ENCODE assay signal across 8 cellular contexts in genomic region chr12:130870442-130871285, GRCh38. TPM values are rescaled to one million over a fixed set of nuclear protein-coding genes. Genes with fewer than 3 reads are reported as not detected.
DNase-seq lines count a peak whose midpoint lies in the region; ATAC-seq and TF ChIP-seq lines count a peak whose summit lies in the region.

No MANE protein-coding gene starts in this region.

- peak overlapping the region; percentile 94 for H3K27ac Mint-ChIP-seq in central memory CD8-positive, alpha-beta T cell (ENCODE audit: low read depth)

- 0 out of 2 replicates have a peak, but pooled peaks cover 7% of the 10 kb centered on the region for H3F3A ChIP-seq in MM.1S (ENCODE audit: insufficient read depth, low read length)

- DNase-seq in GM10248 (ENCODE audit: extremely low spot score) (peak; percentile 83), GOT3 (lab: John Stamatoyannopoulos, UW) (peak; percentile 63), MM.1S (peak; percentile 59), kidney epithelial cell (ENCODE audit: low read depth) (peak; percentile 50), KG1 (lab: John Stamatoyannopoulos, UW) (no peak)
- DNase-seq in activated CD4-positive, CD25-positive, alpha-beta regulatory T cell treated with anti-CD3 and anti-CD28 coated beads, Interleukin-2, amount 50 U/mL, for 16 hours (ENCODE audit: low read depth, low spot score) = peak; percentile 37
- DNase-seq in central memory CD8-positive, alpha-beta T cell (ENCODE audit: low spot score in 2 of 2) = peak; percentile 38 to 61
- DNase-seq in stimulated activated CD4-positive, alpha-beta T cell treated with anti-CD3 and anti-CD28 coated beads, Interleukin-15, amount 100 ng/mL, for 24 hours = peak; percentile 81

- H3K79me2 ChIP-seq in MM.1S (ENCODE audit: low read length) = peaks cover 30% of the 10 kb centered on the region

- peak overlapping the region; percentile 67 for H3K4me3 ChIP-seq in MM.1S (ENCODE audit: low read length)
- peak overlapping the region; percentile 50 for H3K4me3 ChIP-seq in kidney epithelial cell (ENCODE audit: low read depth, low read length)

- ATAC-seq in central memory CD8-positive, alpha-beta T cell (replicated peaks; ENCODE audit: extremely low read depth, poor library complexity, severe bottlenecking) = peak; percentile 73

- H2AFZ ChIP-seq in MM.1S (ENCODE audit: low read length) = no peak overlapping the region

- H3K4me2 ChIP-seq in MM.1S (ENCODE audit: low read depth, low read length) = peak overlapping the region; percentile 63

- H3K9me2 ChIP-seq in MM.1S (replicated peaks; ENCODE audit: insufficient read depth, low read length) = no peaks in the 10 kb centered on the region

- peaks cover 34% of the 10 kb centered on the region for H3K4me1 Mint-ChIP-seq in central memory CD8-positive, alpha-beta T cell

- CTCF ChIA-PET in GM10248 (lab: Yijun Ruan, JAX) = interaction anchor here (0.9 to 1.6 kb wide), 12 partner anchors 9 to 264 kb away, joined by 3 to 7 read pairs (median 4); partner anchors contain the start of gene STX2

- H3K27me3 Mint-ChIP-seq in central memory CD8-positive, alpha-beta T cell = no peaks in the 10 kb centered on the region

- H3K27ac ChIP-seq in MM.1S (ENCODE audit: low read length) = peak overlapping the region; percentile 58; the same call in 1 of the 2 replicates

- H3K4me3 Mint-ChIP-seq in central memory CD8-positive, alpha-beta T cell = peak overlapping the region; percentile 87

- no peaks in the 10 kb centered on the region for H3K9me3 ChIP-seq in MM.1S (replicated peaks; ENCODE audit: insufficient read depth, low read length)

- H3K9ac ChIP-seq in MM.1S (ENCODE audit: low read length) = peak overlapping the region; percentile 80

- peaks cover 6% of the 10 kb centered on the region; the same call in 1 of the 2 replicates for H3K4me1 ChIP-seq in MM.1S (ENCODE audit: low read length)

- H3K9me3 Mint-ChIP-seq in central memory CD8-positive, alpha-beta T cell = no peaks in the 10 kb centered on the region

- H3K36me3 ChIP-seq in MM.1S (replicated peaks; ENCODE audit: insufficient read depth, low read length) = no peaks in the 10 kb centered on the region; the same call in 1 of the 2 replicates
- H3K36me3 ChIP-seq in kidney epithelial cell (ENCODE audit: control insufficient read depth, insufficient read depth, low read length) = peaks cover 1% of the 10 kb centered on the region

- POLR2A ChIA-PET in GM10248 (lab: Yijun Ruan, JAX) = interaction anchor here (0.8 to 1.5 kb wide), 2 partner anchors 9 to 308 kb away, joined by 3 to 5 read pairs; no protein-coding TSS in a partner anchor

- peak; percentile 68 for TF ChIP-seq CTCF in GM10248 (IDR thresholded peaks at IDR 0.05; ENCODE audit: control extremely low read depth, extremely low read depth, low read depth, missing control alignments)
- peak; percentile 44 for TF ChIP-seq CTCF in MM.1S (IDR thresholded peaks at IDR 0.05; ENCODE audit: low read length)
- TF ChIP-seq CTCF in kidney epithelial cell (IDR thresholded peaks at IDR 0.05; ENCODE audit: insufficient read depth, low read length, poor library complexity, severe bottlenecking) = peak; percentile 44

- no peaks in the 10 kb centered on the region for H4K20me1 ChIP-seq in MM.1S (ENCODE audit: insufficient read depth, low read length)

- peaks cover 44% of the 10 kb centered on the region for H3K36me3 Mint-ChIP-seq in central memory CD8-positive, alpha-beta T cell (ENCODE audit: insufficient read depth)

- H3K27me3 ChIP-seq in MM.1S (replicated peaks; ENCODE audit: insufficient read depth, low read length) = no peaks in the 10 kb centered on the region
- no peaks in the 10 kb centered on the region for H3K27me3 ChIP-seq in kidney epithelial cell (ENCODE audit: control insufficient read depth, insufficient read depth, low read length)

RNA-seq across cellular contexts. Expression of gene RAN, which starts 1.2 kb away (rescaled TPM):
- 344 and 351 TPM in 2 replicates for total RNA-seq in kidney epithelial cell

RNA-seq across cellular contexts. Expression of gene STX2, which starts 31.6 kb away (rescaled TPM):
- total RNA-seq in kidney epithelial cell = 19.4 and 24.4 TPM in 2 replicates
